9 cellular contexts compared by ENCODE assay signal in the genomic region with DNA sequence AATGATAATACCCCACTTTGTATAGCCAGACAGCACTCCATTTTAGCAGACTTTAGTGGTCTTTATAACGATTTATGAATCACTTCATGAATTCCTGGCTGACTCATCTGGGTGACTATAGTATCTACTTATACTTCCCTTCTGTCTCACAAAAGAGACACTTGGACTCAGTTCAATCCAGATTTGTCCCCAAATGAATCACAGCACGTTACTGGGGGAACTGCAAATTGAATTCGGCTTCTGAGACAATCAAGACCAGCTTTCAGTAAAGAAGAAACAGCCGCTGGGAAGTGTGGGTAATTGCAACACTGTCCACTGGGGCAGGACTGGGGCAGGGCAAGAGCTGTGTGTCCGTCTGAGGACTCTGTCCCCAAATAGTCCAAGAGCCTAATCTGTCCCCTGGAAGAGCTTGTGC.
DNase-seq lines count a peak whose midpoint lies in the region; TF ChIP-seq lines count a peak whose summit lies in the region.
"Had no signal": no experiment of that assay in that cellular context is flagged by ENCODE, and none has a peak within 500 bp of the region (broad histone marks: within the 10 kb centered on the region; RNA-seq: fewer than 3 reads in every experiment).

No MANE protein-coding gene starts in this region.

- H3K4me3 ChIP-seq in GM12865 (ENCODE audit: low read depth, low read length) (no peak overlapping the region), skeletal muscle satellite cell (ENCODE audit: low read length) (peak overlapping the region; percentile 14)

- TF ChIP-seq CTCF in GM12865 (IDR thresholded peaks at IDR 0.05; ENCODE audit: insufficient read depth, low read depth, low read length, missing control alignments) = no peak

- H3K4me3 Mint-ChIP-seq in T-helper 2 cell treated with Interferon-gamma antibody and Interleukin-4, amounts not matched to agents 5 μg/mL and 100 μg/mL, for 36 hours = no peak overlapping the region
- no peak overlapping the region for H3K4me3 Mint-ChIP-seq in immature natural killer cell

- no peaks in the 10 kb centered on the region for H3K27me3 Mint-ChIP-seq in T-helper 2 cell treated with Interferon-gamma antibody and Interleukin-4, amounts not matched to agents 5 μg/mL and 100 μg/mL, for 36 hours (ENCODE audit: low read depth)
- peaks cover 0 to 2% (median 2%) of the 10 kb centered on the region in 3 donors for H3K27me3 Mint-ChIP-seq in immature natural killer cell (ENCODE audit: low read depth in 3 of 3)

- no peaks in the 10 kb centered on the region for H3K9me3 Mint-ChIP-seq in T-helper 2 cell treated with Interferon-gamma antibody and Interleukin-4, amounts not matched to agents 5 μg/mL and 100 μg/mL, for 36 hours
- H3K9me3 Mint-ChIP-seq in immature natural killer cell = peaks cover 0 to 7% (median 0%) of the 10 kb centered on the region in 6 donors

- H3K9me3 ChIP-seq in skeletal muscle satellite cell (replicated peaks; ENCODE audit: low read length) = no peaks in the 10 kb centered on the region

- peak overlapping the region; percentile 45 for H3K4me2 ChIP-seq in skeletal muscle satellite cell (ENCODE audit: low read length)

- H3K36me3 Mint-ChIP-seq in T-helper 2 cell treated with Interferon-gamma antibody and Interleukin-4, amounts not matched to agents 5 μg/mL and 100 μg/mL, for 36 hours (ENCODE audit: low read depth) = peaks cover 8% of the 10 kb centered on the region
- no peaks in the 10 kb centered on the region for H3K36me3 Mint-ChIP-seq in immature natural killer cell

- no peaks in the 10 kb centered on the region for H3K36me3 ChIP-seq in skeletal muscle satellite cell (ENCODE audit: insufficient read depth, low read length)

- DNase-seq in GM12865 (ENCODE audit: low read depth) = peak; percentile 60
- DNase-seq in T-helper 2 cell treated with Interferon-gamma antibody and Interleukin-4, amounts not matched to agents 5 μg/mL and 100 μg/mL, for 36 hours (ENCODE audit: low spot score) = peak; percentile 11
- DNase-seq in globus pallidus (ENCODE audit: low spot score) = peak; percentile 31
- no peak for DNase-seq in stimulated activated CD4-positive, alpha-beta T cell treated with anti-CD3 and anti-CD28 coated beads, Interleukin-2, amount 100 ng/mL, for 24 hours
- no peak for DNase-seq in immature natural killer cell
- DNase-seq in stimulated activated naive CD4-positive, alpha-beta T cell treated with Interleukin-2 at 50 U/mL for 16 hours (lab: John Stamatoyannopoulos, UW) = no peak
- DNase-seq in iPS-NIHi7 (ENCODE audit: extremely low spot score) = no peak
- DNase-seq: MM.1S had no signal

- H3K4me1 ChIP-seq in skeletal muscle satellite cell (ENCODE audit: control insufficient read depth, insufficient read depth, low read length) = peaks cover 28% of the 10 kb centered on the region

- peak overlapping the region; percentile 47 for H3K9ac ChIP-seq in skeletal muscle satellite cell (ENCODE audit: low read depth, low read length)

- no peak overlapping the region for H3K27ac Mint-ChIP-seq in T-helper 2 cell treated with Interferon-gamma antibody and Interleukin-4, amounts not matched to agents 5 μg/mL and 100 μg/mL, for 36 hours
- H3K27ac Mint-ChIP-seq in immature natural killer cell = no peak overlapping the region

- H3K4me1 Mint-ChIP-seq in T-helper 2 cell treated with Interferon-gamma antibody and Interleukin-4, amounts not matched to agents 5 μg/mL and 100 μg/mL, for 36 hours (ENCODE audit: low read depth) = peaks cover 35% of the 10 kb centered on the region
- no peaks in the 10 kb centered on the region for H3K4me1 Mint-ChIP-seq in immature natural killer cell

- no peaks in the 10 kb centered on the region for H3K27me3 ChIP-seq in skeletal muscle satellite cell (ENCODE audit: control insufficient read depth, insufficient read depth, low read length)

Comparison
In these comparisons a context has a peak if more than half of its experiments do, and no peak if none do; other contexts are left out.
1. DNase-seq: peak in GM12865 (single experiment), T-helper 2 cell treated with Interferon-gamma antibody and Interleukin-4, amounts not matched to agents 5 μg/mL and 100 μg/mL, for 36 hours (single experiment) and globus pallidus (single experiment); none in stimulated activated CD4-positive, alpha-beta T cell treated with anti-CD3 and anti-CD28 coated beads, Interleukin-2, amount 100 ng/mL, for 24 hours (0 of 2), immature natural killer cell (0 of 3), stimulated activated naive CD4-positive, alpha-beta T cell treated with Interleukin-2 at 50 U/mL for 16 hours (single experiment) and iPS-NIHi7 (single experiment).